ENCODE assay signal across 24 cellular contexts in the genomic region with DNA sequence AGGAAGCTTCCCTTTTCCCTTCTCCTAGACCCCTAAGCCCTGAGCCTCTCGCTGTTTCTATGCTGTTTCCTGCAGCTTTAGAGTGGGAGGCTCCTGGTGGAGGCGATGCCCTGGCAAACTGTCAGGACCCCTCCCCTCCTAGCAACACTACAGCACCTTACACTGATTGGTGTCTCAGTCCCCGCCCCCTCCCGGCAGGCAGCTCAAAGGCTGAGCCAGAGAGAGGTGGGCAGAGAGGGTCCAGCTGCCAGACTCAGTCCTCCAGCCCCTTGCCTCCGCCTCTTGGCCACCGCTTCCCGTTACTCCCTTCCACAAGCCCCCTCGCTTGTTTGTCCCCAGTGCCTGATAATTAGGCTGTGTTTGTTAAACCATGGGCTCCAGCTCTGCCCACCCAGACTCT.
DNase-seq lines count a peak whose midpoint lies in the region; ATAC-seq and TF ChIP-seq lines count a peak whose summit lies in the region.
"Had no signal": no experiment of that assay in that cellular context is flagged by ENCODE, and none has a peak within 500 bp of the region (broad histone marks: within the 10 kb centered on the region; RNA-seq: fewer than 3 reads in every experiment).

No MANE protein-coding gene starts in this region.

- H3K4me1 Mint-ChIP-seq in GM23338 (peaks cover 27% of the 10 kb centered on the region), immature natural killer cell (no peaks in the 10 kb centered on the region)
- H3K4me1 Mint-ChIP-seq in effector memory CD8-positive, alpha-beta T cell (ENCODE audit: low read depth in 2 of 2) = no peaks in the 10 kb centered on the region
- no peaks in the 10 kb centered on the region for H3K4me1 Mint-ChIP-seq in stimulated activated naive B cell treated with anti-CD40 and anti-IgM and Interleukin-4, amounts not matched to agents 10 μg/mL and 1 μg/mL and 100 μg/mL, for 72 hours
- H3K4me1 Mint-ChIP-seq: CD4-positive, alpha-beta memory T cell; mesothelial cell of epicardium had no signal

- H3K4me3 ChIP-seq in GM23338 = no peak overlapping the region
- H3K4me3 ChIP-seq: esophagus squamous epithelium, gastrocnemius medialis had no signal

- peaks cover 8% of the 10 kb centered on the region; the same call in 1 of the 2 replicates for H4K20me1 ChIP-seq in GM23338 (replicated peaks; ENCODE audit: insufficient read depth)

- H3K36me3 ChIP-seq in GM23338 (ENCODE audit: insufficient read depth) = no peaks in the 10 kb centered on the region
- H3K36me3 ChIP-seq: brain microvascular endothelial cell, esophagus squamous epithelium, gastrocnemius medialis had no signal

- no peaks in the 10 kb centered on the region for H3K9me2 ChIP-seq in GM23338 (ENCODE audit: insufficient read depth)

- no peak overlapping the region for H2AFZ ChIP-seq in GM23338

- no peak overlapping the region; the same call in 2 of the 3 replicates for H3K4me3 Mint-ChIP-seq in GM23338
- H3K4me3 Mint-ChIP-seq in effector memory CD8-positive, alpha-beta T cell = no peak overlapping the region
- H3K4me3 Mint-ChIP-seq in immature natural killer cell = no peak overlapping the region
- no peak overlapping the region for H3K4me3 Mint-ChIP-seq in stimulated activated naive B cell treated with anti-CD40 and anti-IgM and Interleukin-4, amounts not matched to agents 10 μg/mL and 1 μg/mL and 100 μg/mL, for 72 hours
- H3K4me3 Mint-ChIP-seq: activated CD8-positive, alpha-beta T cell treated with anti-CD3 and anti-CD28 coated beads for 36 hours; CD4-positive, alpha-beta memory T cell; mesothelial cell of epicardium; naive thymus-derived CD8-positive, alpha-beta T cell had no signal

- peaks cover 7% of the 10 kb centered on the region; the same call in 2 of the 3 replicates for H3K36me3 Mint-ChIP-seq in GM23338 (ENCODE audit: low read depth)
- no peaks in the 10 kb centered on the region for H3K36me3 Mint-ChIP-seq in effector memory CD8-positive, alpha-beta T cell (ENCODE audit: insufficient read depth)
- H3K36me3 Mint-ChIP-seq in immature natural killer cell = no peaks in the 10 kb centered on the region
- no peaks in the 10 kb centered on the region for H3K36me3 Mint-ChIP-seq in stimulated activated naive B cell treated with anti-CD40 and anti-IgM and Interleukin-4, amounts not matched to agents 10 μg/mL and 1 μg/mL and 100 μg/mL, for 72 hours
- H3K36me3 Mint-ChIP-seq: CD4-positive, alpha-beta memory T cell; mesothelial cell of epicardium; naive thymus-derived CD8-positive, alpha-beta T cell had no signal

- H3K27ac Mint-ChIP-seq in GM23338 (no peak overlapping the region), immature natural killer cell (no peak overlapping the region)
- no peak overlapping the region for H3K27ac Mint-ChIP-seq in effector memory CD8-positive, alpha-beta T cell
- H3K27ac Mint-ChIP-seq in stimulated activated naive B cell treated with anti-CD40 and anti-IgM and Interleukin-4, amounts not matched to agents 10 μg/mL and 1 μg/mL and 100 μg/mL, for 72 hours = no peak overlapping the region
- H3K27ac Mint-ChIP-seq: activated CD8-positive, alpha-beta T cell treated with anti-CD3 and anti-CD28 coated beads for 36 hours; mesothelial cell of epicardium; naive thymus-derived CD8-positive, alpha-beta T cell had no signal

- no peak for TF ChIP-seq CTCF in GM23338 (conservative IDR thresholded peaks at IDR 0.05; ENCODE audit: low read depth in 2 of 2)

- peaks cover 9% of the 10 kb centered on the region; the same call in 1 of the 2 replicates for H3K4me1 ChIP-seq in GM23338 (ENCODE audit: insufficient read depth)
- H3K4me1 ChIP-seq: esophagus squamous epithelium, gastrocnemius medialis had no signal

- H3K9me3 Mint-ChIP-seq in GM23338 = no peaks in the 10 kb centered on the region
- H3K9me3 Mint-ChIP-seq in effector memory CD8-positive, alpha-beta T cell = no peaks in the 10 kb centered on the region
- peaks cover 0 to 2% (median 0%) of the 10 kb centered on the region in 6 donors for H3K9me3 Mint-ChIP-seq in immature natural killer cell
- peaks cover 0 to 3% of the 10 kb centered on the region in 2 donors for H3K9me3 Mint-ChIP-seq in stimulated activated naive B cell treated with anti-CD40 and anti-IgM and Interleukin-4, amounts not matched to agents 10 μg/mL and 1 μg/mL and 100 μg/mL, for 72 hours
- H3K9me3 Mint-ChIP-seq: activated CD8-positive, alpha-beta T cell treated with anti-CD3 and anti-CD28 coated beads for 36 hours; mesothelial cell of epicardium had no signal

- peaks cover 3% of the 10 kb centered on the region for H3K27me3 Mint-ChIP-seq in GM23338 (ENCODE audit: insufficient read depth, low read depth, poor library complexity)
- peaks cover 40 to 53% of the 10 kb centered on the region in 2 donors for H3K27me3 Mint-ChIP-seq in effector memory CD8-positive, alpha-beta T cell
- H3K27me3 Mint-ChIP-seq in immature natural killer cell (ENCODE audit: low read depth in 3 of 3) = peaks cover 5 to 6% (median 6%) of the 10 kb centered on the region in 3 donors
- peaks cover 8 to 14% of the 10 kb centered on the region in 2 donors for H3K27me3 Mint-ChIP-seq in stimulated activated naive B cell treated with anti-CD40 and anti-IgM and Interleukin-4, amounts not matched to agents 10 μg/mL and 1 μg/mL and 100 μg/mL, for 72 hours

- H3K4me2 ChIP-seq in GM23338 = no peak overlapping the region

- peak; percentile 94 for ATAC-seq in GM23338
- ATAC-seq in effector memory CD8-positive, alpha-beta T cell (replicated peaks) = no peak
- ATAC-seq in stimulated activated naive B cell treated with anti-CD40 and anti-IgM and Interleukin-4, amounts not matched to agents 10 μg/mL and 1 μg/mL and 100 μg/mL, for 72 hours (replicated peaks) = no peak
- ATAC-seq: activated CD8-positive, alpha-beta T cell treated with anti-CD3 and anti-CD28 coated beads for 36 hours; gastrocnemius medialis; left colon; naive thymus-derived CD8-positive, alpha-beta T cell had no signal

- H3F3A ChIP-seq in GM23338 (replicated peaks; ENCODE audit: low read depth) = no peaks in the 10 kb centered on the region

- no peak overlapping the region for H3K27ac ChIP-seq in GM23338 (ENCODE audit: low read depth)
- H3K27ac ChIP-seq: brain microvascular endothelial cell, esophagus squamous epithelium, gastrocnemius medialis had no signal

- peaks cover 17% of the 10 kb centered on the region for H3K79me2 ChIP-seq in GM23338 (replicated peaks; ENCODE audit: insufficient read depth)

- peak; percentile 58 for DNase-seq in GM23338 (ENCODE audit: low spot score)
- DNase-seq in NCI-H1092 treated with DMSO at 0.1 percent for 48 hours (lab: John Stamatoyannopoulos, UW) = peak; percentile 90
- DNase-seq in ecto neural progenitor cell (ENCODE audit: low spot score) = peak; percentile 52
- peak; percentile 82 for DNase-seq in left kidney (ENCODE audit: low read depth, low spot score)
- no peak for DNase-seq in effector memory CD8-positive, alpha-beta T cell
- DNase-seq in immature natural killer cell = no peak
- DNase-seq in stimulated activated naive B cell treated with anti-CD40 and anti-IgM and Interleukin-4, amounts not matched to agents 10 μg/mL and 1 μg/mL and 100 μg/mL, for 72 hours = no peak
- DNase-seq: activated CD4-positive, CD25-positive, alpha-beta regulatory T cell treated with anti-CD3 and anti-CD28 coated beads, Interleukin-2, amount 50 U/mL, for 72 hours; activated CD8-positive, alpha-beta T cell treated with anti-CD3 and anti-CD28 coated beads for 36 hours; activated gamma-delta T cell; activated T-cell treated with anti-CD3 and anti-CD28 coated beads for 4 hours; brain microvascular endothelial cell; CD4-positive, alpha-beta memory T cell; esophagus squamous epithelium; gastrocnemius medialis; KG1; naive thymus-derived CD8-positive, alpha-beta T cell; NCI-H2029; NCI-H524; SHP77; stimulated activated CD4-positive, alpha-beta T cell treated with anti-CD3 and anti-CD28 coated beads, Interleukin-1b, Interleukin-23, amount 100 ng/mL, for 48 hours; stimulated activated naive CD4-positive, alpha-beta T cell had no signal

- no peaks in the 10 kb centered on the region for H3K27me3 ChIP-seq in GM23338 (ENCODE audit: insufficient read depth)
- H3K27me3 ChIP-seq: brain microvascular endothelial cell, gastrocnemius medialis had no signal

TF ChIP-seq in GM23338, 12 proteins besides CTCF, POLR2A, EP300 and RAD21 (continues in another document):
- no peak for TF ChIP-seq EZH2 (IDR thresholded peaks at IDR 0.05; ENCODE audit: low read depth, unreplicated experiment)
- TF ChIP-seq ZNF114 (CRISPR knock-in tag; IDR thresholded peaks at IDR 0.05) = no peak
- TF ChIP-seq, protein P1, sequence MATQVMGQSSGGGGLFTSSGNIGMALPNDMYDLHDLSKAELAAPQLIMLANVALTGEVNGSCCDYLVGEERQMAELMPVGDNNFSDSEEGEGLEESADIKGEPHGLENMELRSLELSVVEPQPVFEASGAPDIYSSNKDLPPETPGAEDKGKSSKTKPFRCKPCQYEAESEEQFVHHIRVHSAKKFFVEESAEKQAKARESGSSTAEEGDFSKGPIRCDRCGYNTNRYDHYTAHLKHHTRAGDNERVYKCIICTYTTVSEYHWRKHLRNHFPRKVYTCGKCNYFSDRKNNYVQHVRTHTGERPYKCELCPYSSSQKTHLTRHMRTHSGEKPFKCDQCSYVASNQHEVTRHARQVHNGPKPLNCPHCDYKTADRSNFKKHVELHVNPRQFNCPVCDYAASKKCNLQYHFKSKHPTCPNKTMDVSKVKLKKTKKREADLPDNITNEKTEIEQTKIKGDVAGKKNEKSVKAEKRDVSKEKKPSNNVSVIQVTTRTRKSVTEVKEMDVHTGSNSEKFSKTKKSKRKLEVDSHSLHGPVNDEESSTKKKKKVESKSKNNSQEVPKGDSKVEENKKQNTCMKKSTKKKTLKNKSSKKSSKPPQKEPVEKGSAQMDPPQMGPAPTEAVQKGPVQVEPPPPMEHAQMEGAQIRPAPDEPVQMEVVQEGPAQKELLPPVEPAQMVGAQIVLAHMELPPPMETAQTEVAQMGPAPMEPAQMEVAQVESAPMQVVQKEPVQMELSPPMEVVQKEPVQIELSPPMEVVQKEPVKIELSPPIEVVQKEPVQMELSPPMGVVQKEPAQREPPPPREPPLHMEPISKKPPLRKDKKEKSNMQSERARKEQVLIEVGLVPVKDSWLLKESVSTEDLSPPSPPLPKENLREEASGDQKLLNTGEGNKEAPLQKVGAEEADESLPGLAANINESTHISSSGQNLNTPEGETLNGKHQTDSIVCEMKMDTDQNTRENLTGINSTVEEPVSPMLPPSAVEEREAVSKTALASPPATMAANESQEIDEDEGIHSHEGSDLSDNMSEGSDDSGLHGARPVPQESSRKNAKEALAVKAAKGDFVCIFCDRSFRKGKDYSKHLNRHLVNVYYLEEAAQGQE (IDR thresholded peaks at IDR 0.05; ENCODE audit: unreplicated experiment) = no peak
- no peak for TF ChIP-seq JUNB (IDR thresholded peaks at IDR 0.05; ENCODE audit: unreplicated experiment)
- no peak for TF ChIP-seq CREB1 (CRISPR knock-in tag; IDR thresholded peaks at IDR 0.05; ENCODE audit: low read depth)
- TF ChIP-seq POLR2AphosphoS5 (IDR thresholded peaks at IDR 0.05; ENCODE audit: low read depth) = no peak
- TF ChIP-seq STAT1 (IDR thresholded peaks at IDR 0.05; ENCODE audit: unreplicated experiment) = no peak
- TF ChIP-seq ZNF331 (CRISPR knock-in tag; IDR thresholded peaks at IDR 0.05; ENCODE audit: low read depth) = no peak

Comparison
In these comparisons a context has a peak if more than half of its experiments do, and no peak if none do; other contexts are left out.
1. DNase-seq: peak in GM23338 (single experiment), NCI-H1092 treated with DMSO at 0.1 percent for 48 hours (single experiment), ecto neural progenitor cell (single experiment) and left kidney (single experiment); none in effector memory CD8-positive, alpha-beta T cell (0 of 3), immature natural killer cell (0 of 3) and stimulated activated naive B cell treated with anti-CD40 and anti-IgM and Interleukin-4, amounts not matched to agents 10 μg/mL and 1 μg/mL and 100 μg/mL, for 72 hours (single experiment).